ENCODE assay signal across 12 cellular contexts in the genomic region with DNA sequence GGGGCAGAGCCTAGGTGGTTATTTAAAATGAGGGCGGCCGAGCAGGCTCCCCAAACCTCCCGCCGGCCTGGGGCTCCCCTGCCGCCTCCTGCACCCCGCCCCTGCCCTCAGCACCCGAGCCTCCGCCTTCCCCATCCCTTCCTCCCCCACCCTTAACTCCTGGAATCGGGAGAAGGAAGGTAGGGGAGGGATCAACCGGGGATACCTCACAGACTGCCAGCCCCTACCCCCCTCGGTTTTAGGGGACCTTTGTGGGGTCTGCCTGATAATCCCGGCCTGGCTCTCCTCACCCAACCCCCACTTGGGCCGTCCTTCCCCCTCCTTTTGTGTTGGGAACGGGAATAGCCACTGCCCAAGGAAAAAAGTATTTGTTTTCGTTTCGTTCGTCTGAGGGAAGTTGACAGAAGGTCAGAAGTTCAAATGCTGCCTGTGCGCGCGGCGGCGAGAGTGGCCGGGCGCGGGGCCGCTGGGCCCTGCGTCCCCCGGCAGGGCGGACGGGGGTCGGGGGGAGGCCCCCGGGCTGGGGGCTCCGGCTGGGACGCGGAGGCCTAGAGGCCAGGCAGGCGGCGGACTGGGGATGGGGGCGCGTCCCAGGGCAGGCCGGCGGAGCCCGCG. TPM values are rescaled to one million over a fixed set of nuclear protein-coding genes. Genes with fewer than 3 reads are reported as not detected.
A peak's percentile ranks its signal among the peaks of the same experiment; 100 is the strongest.
DNase-seq lines count a peak whose midpoint lies in the region; ATAC-seq, FAIRE-seq and TF ChIP-seq lines count a peak whose summit lies in the region.
"Had no signal": no experiment of that assay in that cellular context is flagged by ENCODE, and none has a peak within 500 bp of the region (broad histone marks: within the 10 kb centered on the region; RNA-seq: fewer than 3 reads in every experiment).

No MANE protein-coding gene starts in this region.

- intact Hi-C loops in adrenal gland (cut with DNase I) (loop anchor here (5.0 to 10.0 kb wide), 3 partner anchors 668 to 795 kb away; no protein-coding TSS in a partner anchor), psoas muscle (cut with DNase I) (no loop called here), aorta (cut with DNase I) (loop anchor here in 1 of 2 donors (10.0 kb wide), 1 partner anchor 1015 kb away; no protein-coding TSS in a partner anchor)

- peaks cover 0 to 34% of the 10 kb centered on the region in 2 donors for H3K4me1 ChIP-seq in adrenal gland (replicated peaks in 1 of 2)
- H3K4me1 ChIP-seq in keratinocyte (ENCODE audit: control insufficient read depth, extremely low read depth, insufficient read depth, low read length) = peaks cover 13% of the 10 kb centered on the region
- peaks cover 19% of the 10 kb centered on the region for H3K4me1 ChIP-seq in psoas muscle
- H3K4me1 ChIP-seq in small intestine (ENCODE audit: control insufficient read depth in 2 of 2, insufficient read depth in 1 of 2, low read depth in 1 of 2, low read length in 1 of 2) = no peaks in the 10 kb centered on the region
- no peaks in the 10 kb centered on the region for H3K4me1 ChIP-seq in aorta (ENCODE audit: control insufficient read depth in 1 of 2, insufficient read depth in 2 of 2, low read length in 2 of 2)

- WGBS in adrenal gland, 4 donors = 8 to 14% (median 11%) methylated on average over 18 to 43 of the region's 43 CpGs
- 1% methylated on average over 28 to 43 of the region's 43 CpGs for WGBS in psoas muscle, 3 donors
- 0 to 2% (median 2%) methylated on average over 28 to 43 of the region's 43 CpGs for WGBS in small intestine, 3 donors
- 1% methylated on average over 27 to 43 of the region's 43 CpGs for WGBS in aorta, 2 donors

- H3K36me3 ChIP-seq in adrenal gland (replicated peaks in 1 of 2) (no peaks in the 10 kb centered on the region), keratinocyte (ENCODE audit: control insufficient read depth in 2 of 2, extremely low read depth in 1 of 2, insufficient read depth in 2 of 2, low read length in 2 of 2) (no peaks in the 10 kb centered on the region), psoas muscle (ENCODE audit: insufficient read depth in 1 of 2, low read depth in 1 of 2) (no peaks in the 10 kb centered on the region), small intestine (ENCODE audit: control insufficient read depth in 2 of 2, insufficient read depth in 2 of 2, low read length in 2 of 2) (no peaks in the 10 kb centered on the region), aorta (ENCODE audit: control insufficient read depth in 1 of 2, insufficient read depth in 2 of 2, low read length in 1 of 2) (no peaks in the 10 kb centered on the region)

- no peaks in the 10 kb centered on the region for H3K79me2 ChIP-seq in keratinocyte (ENCODE audit: control insufficient read depth, insufficient read depth, low read length)

- H3K9ac ChIP-seq in keratinocyte (ENCODE audit: control insufficient read depth, extremely low read depth, insufficient read depth, low read length) = no peak overlapping the region

- TF ChIP-seq CTCF in GM20000 (IDR thresholded peaks at IDR 0.05; ENCODE audit: extremely low read depth, missing control alignments) (no peak), adrenal gland (IDR thresholded peaks at IDR 0.05) (no peak), keratinocyte (optimal IDR thresholded peaks at IDR 0.05 in 1 of 3, IDR thresholded peaks at IDR 0.05 in 1 of 3, conservative IDR thresholded peaks at IDR 0.05 in 1 of 3; ENCODE audit: extremely low read depth in 1 of 3, insufficient read depth in 2 of 3, low read length in 3 of 3) (no peak), psoas muscle (IDR thresholded peaks at IDR 0.05) (no peak)

- peak overlapping the region in 2 of 4 donors; percentile 21 to 77 for H3K4me3 ChIP-seq in adrenal gland
- H3K4me3 ChIP-seq in keratinocyte (ENCODE audit: control insufficient read depth in 2 of 3, extremely low read depth in 1 of 3, insufficient read depth in 2 of 3, low read depth in 1 of 3, low read length in 3 of 3) = peak overlapping the region in 1 of 3 experiments; percentile 5
- H3K4me3 ChIP-seq in psoas muscle = peak overlapping the region; percentile 32
- H3K4me3 ChIP-seq in small intestine (ENCODE audit: low read depth in 1 of 2, low read length in 2 of 2) = peak overlapping the region in 1 of 2 donors; percentile 32
- no peak overlapping the region for H3K4me3 ChIP-seq in aorta (ENCODE audit: low read length in 2 of 2)

- no peaks in the 10 kb centered on the region for H4K20me1 ChIP-seq in keratinocyte (ENCODE audit: control insufficient read depth, extremely low read depth, insufficient read depth, low read length)

- FAIRE-seq in keratinocyte (lab: Jason Lieb, UNC) (no peak), small intestine (lab: Jason Lieb, UNC) (no peak)
- FAIRE-seq: GM12892 had no signal

- no peak overlapping the region for H2AFZ ChIP-seq in keratinocyte (ENCODE audit: control insufficient read depth, low read length)

- H3K27me3 ChIP-seq in adrenal gland (peaks cover 39% of the 10 kb centered on the region), keratinocyte (ENCODE audit: control insufficient read depth, extremely low read depth, insufficient read depth, low read length) (peaks cover 96% of the 10 kb centered on the region), psoas muscle (ENCODE audit: insufficient read depth in 3 of 3, low read length in 2 of 3) (peaks cover 5 to 99% (median 70%) of the 10 kb centered on the region in 3 donors), small intestine (ENCODE audit: control insufficient read depth in 2 of 2, insufficient read depth in 2 of 2, low read length in 2 of 2) (peaks cover 7 to 43% of the 10 kb centered on the region in 2 donors), aorta (ENCODE audit: control insufficient read depth in 1 of 2, insufficient read depth in 2 of 2, low read length in 1 of 2) (no peaks in the 10 kb centered on the region)

- peak overlapping the region; percentile 45 for H3K4me2 ChIP-seq in keratinocyte (ENCODE audit: control insufficient read depth, extremely low read depth, insufficient read depth, low read depth, low read length)

- peak overlapping the region in 3 of 5 donors; percentile 54 to 90 (median 62) for H3K27ac ChIP-seq in adrenal gland
- H3K27ac ChIP-seq in keratinocyte (ENCODE audit: control insufficient read depth, insufficient read depth, low read length) = no peak overlapping the region
- no peak overlapping the region for H3K27ac ChIP-seq in psoas muscle
- H3K27ac ChIP-seq in small intestine (ENCODE audit: low read depth in 1 of 2, low read length in 1 of 2) = peak overlapping the region in 1 of 2 donors; percentile 71
- H3K27ac ChIP-seq in aorta (ENCODE audit: low read depth in 1 of 2, low read length in 2 of 2) = no peak overlapping the region

- no peaks in the 10 kb centered on the region for H3K9me3 ChIP-seq in adrenal gland (replicated peaks in 1 of 3)
- no peaks in the 10 kb centered on the region for H3K9me3 ChIP-seq in keratinocyte (ENCODE audit: control insufficient read depth, low read depth, low read length)
- no peaks in the 10 kb centered on the region for H3K9me3 ChIP-seq in psoas muscle
- H3K9me3 ChIP-seq in small intestine (ENCODE audit: control insufficient read depth, low read depth) = no peaks in the 10 kb centered on the region
- H3K9me3 ChIP-seq in aorta (ENCODE audit: control insufficient read depth, low read length) = no peaks in the 10 kb centered on the region

- dilution Hi-C loops in keratinocyte (cut with MboI; ENCODE audit: extremely low pct_ligation_motif_present, low sequenced_read_pairs) = loop anchor here (25.0 kb wide), 1 partner anchor 878 kb away; no protein-coding TSS in a partner anchor

- DNase-seq in GM20000 (ENCODE audit: low spot score) = peak; percentile 56
- no peak for DNase-seq in adrenal gland
- DNase-seq in keratinocyte (ENCODE audit: low read depth, low spot score) = no peak
- no peak for DNase-seq in psoas muscle
- no peak for DNase-seq in small intestine
- no peak for DNase-seq in aorta
- DNase-seq: central memory CD4-positive, alpha-beta T cell; NCI-H82 had no signal

- ATAC-seq in psoas muscle = no peak
- no peak for ATAC-seq in aorta (ENCODE audit: low FRiP score)
- ATAC-seq in GM21360 (IDR thresholded peaks at IDR 0.05; ENCODE audit: unreplicated experiment) = no peak
- no peak for ATAC-seq in HG02623 (IDR thresholded peaks at IDR 0.05; ENCODE audit: unreplicated experiment)

- H3K9me1 ChIP-seq in keratinocyte (ENCODE audit: control insufficient read depth, extremely low read depth, insufficient read depth, low read length) = no peaks in the 10 kb centered on the region

- TF ChIP-seq POLR2A in adrenal gland (IDR thresholded peaks at IDR 0.05) = no peak

RNA-seq across cellular contexts. Expression of a gene that starts 2.8 kb away (rescaled TPM):
- total RNA-seq in adrenal gland = 10 to 100 TPM in 5 of 8 donors, 1 to 10 TPM in 3; 3.3 to 38.0 (median 15.2) TPM
- 10 to 100 TPM in 1 of 3 donors, 1 to 10 TPM in 2; 3.0 to 13.7 (median 7.0) TPM for polyA plus RNA-seq in adrenal gland
- not detected in 3 replicates for polyA plus RNA-seq in keratinocyte
- not detected for polyA plus RNA-seq in keratinocyte (2011; ENCODE audit: low read depth)
- not detected in 2 replicates for polyA plus RNA-seq in keratinocyte (2011; cell fraction: cytosol; rRNA removed)
- polyA plus RNA-seq in keratinocyte (2011; cell fraction: nucleus; rRNA removed) = 0.03 TPM in 1 of 2 replicates, not detected in the other
- not detected in 2 replicates for polyA plus RNA-seq in keratinocyte (2012; ENCODE audit: low replicate concordance)
- not detected in 3 replicates for polyA minus RNA-seq in keratinocyte
- polyA minus RNA-seq in keratinocyte (2011; cell fraction: cytosol; rRNA and poly(A)+ RNA removed) = not detected
- polyA minus RNA-seq in keratinocyte (2011; cell fraction: nucleus; rRNA and poly(A)+ RNA removed) = not detected in 2 replicates
- not detected for total RNA-seq in psoas muscle
- polyA plus RNA-seq in psoas muscle = under 1 TPM in 2 of 3 donors, not detected in 1; 0.01 TPM
- polyA plus RNA-seq in small intestine = 1 to 10 TPM in 1 of 3 donors, under 1 TPM in 2; 0.27 to 1.7 (median 0.89) TPM
- under 1 TPM in 1 of 2 donors, not detected in 1; 0.10 TPM for total RNA-seq in aorta
- polyA plus RNA-seq in aorta = under 1 TPM in 1 of 2 donors, not detected in 1; 0.25 TPM
- total RNA-seq: T-helper 1 cell treated with Interleukin-12 subunit alpha and Interleukin-12 subunit beta and Interleukin-4 antibody, amounts not matched to agents 30 ng/mL and 1 ng/mL, for 36 hours had no signal

Comparison
In these comparisons a context has a peak if more than half of its experiments do, and no peak if none do; other contexts are left out.
1. H3K27ac ChIP-seq: peak in adrenal gland (3 of 5); none in keratinocyte (single experiment), psoas muscle (single experiment) and aorta (0 of 2).
2. intact Hi-C loops: an anchor here in adrenal gland (5.0 to 10.0 kb wide); none called in psoas muscle.